In the genomic region with DNA sequence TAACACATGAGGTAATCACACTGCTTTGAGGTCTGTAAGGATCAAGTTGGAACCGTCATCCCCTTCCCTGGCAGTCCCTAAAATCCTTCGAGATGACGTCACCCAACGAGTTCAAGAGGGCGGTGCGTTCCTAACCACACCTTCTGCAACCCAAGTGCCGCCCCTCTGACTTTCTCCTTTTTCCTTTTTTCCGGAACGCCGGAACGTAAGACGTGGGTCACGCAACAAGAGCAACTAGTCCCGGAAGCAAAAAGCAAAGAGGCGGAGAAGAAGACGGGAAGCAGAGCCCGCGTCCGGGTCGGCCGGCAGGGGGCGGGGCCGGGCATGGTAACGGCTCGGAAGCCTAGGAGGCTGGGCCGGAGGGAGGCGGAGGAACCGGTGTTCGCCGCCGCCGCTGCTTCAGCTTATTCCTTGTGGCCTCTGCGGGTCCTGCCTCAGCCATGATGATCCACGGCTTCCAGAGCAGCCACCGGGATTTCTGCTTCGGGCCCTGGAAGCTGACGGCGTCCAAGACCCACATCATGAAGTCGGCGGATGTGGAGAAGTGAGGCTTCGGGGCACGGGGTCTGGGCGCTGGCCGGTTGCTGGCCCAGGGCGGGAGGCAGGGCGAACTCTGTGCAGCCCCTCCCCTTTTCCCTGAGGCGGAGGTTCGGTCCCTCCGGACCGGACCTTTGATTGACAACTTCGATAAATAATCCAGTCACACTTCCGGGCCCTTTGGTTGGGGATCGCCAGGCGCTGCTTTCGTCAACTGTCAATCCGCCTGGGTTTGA, we compare ENCODE assay signal across 8 cellular contexts. TPM values are rescaled to one million over a fixed set of nuclear protein-coding genes. Genes with fewer than 3 reads are reported as not detected.
A peak's percentile ranks its signal among the peaks of the same experiment; 100 is the strongest.
DNase-seq lines count a peak whose midpoint lies in the region; ATAC-seq and TF ChIP-seq lines count a peak whose summit lies in the region.

TSS of gene TIPRL (plus strand) at position 325 of the 773 bp plus-strand sequence. CDS start at position 441, 116 bp downstream.

- H3K9me3 ChIP-seq in ascending aorta (no peaks in the 10 kb centered on the region), right cardiac atrium (ENCODE audit: control insufficient read depth, low read length) (no peaks in the 10 kb centered on the region), vagina (no peaks in the 10 kb centered on the region)

- ATAC-seq in GM18498 (IDR thresholded peaks at IDR 0.05; ENCODE audit: unreplicated experiment), result peak; percentile 94
- ATAC-seq in HG02938 (IDR thresholded peaks at IDR 0.05; ENCODE audit: unreplicated experiment), result peak; percentile 86
- peak; percentile 95 to 98 for ATAC-seq in right cardiac atrium

- WGBS in right cardiac atrium, result under 1% methylated on average over 56 of the region's 56 CpGs

- intact Hi-C loops in ascending aorta (cut with DNase I) (loop anchor here (1.0 to 5.0 kb wide), 4 partner anchors 42 to 1308 kb away; partner anchors contain the start of genes DCAF6, GPR161, MPC2 and SFT2D2), right cardiac atrium (cut with DNase I) (no loop called here), vagina (cut with DNase I) (loop anchor here (5.0 kb wide), 1 partner anchor 42 kb away; the partner anchor contains the start of gene GPR161)

- H3K27me3 ChIP-seq in ascending aorta, result no peaks in the 10 kb centered on the region
- H3K27me3 ChIP-seq in right cardiac atrium (ENCODE audit: control insufficient read depth, insufficient read depth), result no peaks in the 10 kb centered on the region
- H3K27me3 ChIP-seq in vagina, result no peaks in the 10 kb centered on the region

- H3K27ac ChIP-seq in ascending aorta (peak within 1 kb of the TSS; percentile 95 to 96), right cardiac atrium (ENCODE audit: low read length) (peak within 1 kb of the TSS; percentile 83), vagina (peak within 1 kb of the TSS; percentile 91)

- DNase-seq in NCI-H1694 treated with DMSO at 0.1 percent for 48 hours (lab: John Stamatoyannopoulos, UW) (peak; percentile 98), T-helper 2 cell (peak; percentile 86 to 97 (median 94)), ascending aorta (ENCODE audit: low spot score in 2 of 2) (peak; percentile 89 to 99), right cardiac atrium (peak; percentile 96 to 98 (median 98)), pulmonary artery endothelial cell (ENCODE audit: low read depth, low spot score) (peak; percentile 93), vagina (ENCODE audit: extremely low spot score in 2 of 2) (peak; percentile 97 to 99)

- H3K36me3 ChIP-seq in ascending aorta (no peaks in the 10 kb centered on the region), vagina (no peaks in the 10 kb centered on the region)

- peak in 1 of 2 donors; percentile 81 for TF ChIP-seq POLR2A in vagina (IDR thresholded peaks at IDR 0.05)

- peak; percentile 57 to 78 (median 62) for TF ChIP-seq CTCF in ascending aorta (IDR thresholded peaks at IDR 0.05)
- TF ChIP-seq CTCF in vagina (IDR thresholded peaks at IDR 0.05), result peak; percentile 19 to 62 (median 40)

- H3K4me1 ChIP-seq in ascending aorta (peaks cover 0 to 22% of the 10 kb centered on the region in 2 donors), right cardiac atrium (ENCODE audit: control insufficient read depth, insufficient read depth, low read length) (peaks cover 3% of the 10 kb centered on the region), vagina (peaks cover 26% of the 10 kb centered on the region)

- H3K4me3 ChIP-seq in ascending aorta (peak within 1 kb of the TSS; percentile 66 to 89), right cardiac atrium (ENCODE audit: low read length) (peak within 1 kb of the TSS; percentile 67), vagina (peak within 1 kb of the TSS; percentile 71 to 93)

RNA-seq across cellular contexts. Expression of gene TIPRL, which starts in this region (rescaled TPM):
- total RNA-seq in ascending aorta (2.7 TPM), right cardiac atrium (10 to 100 TPM; 22.5 to 28.8 (median 26.4) TPM), pulmonary artery endothelial cell (37.0 and 42.3 TPM in 2 replicates), vagina (20.4 TPM)
- 17.0 TPM for polyA plus RNA-seq in right cardiac atrium

Comparison
In these comparisons a context has a peak if more than half of its experiments do, and no peak if none do; other contexts are left out.
1. Peak in every context shown above with its lines: DNase-seq, ATAC-seq, H3K4me3 ChIP-seq and H3K27ac ChIP-seq.
2. intact Hi-C loops: an anchor here in ascending aorta (1.0 to 5.0 kb wide) and vagina (5.0 kb wide); none called in right cardiac atrium.